8 cellular contexts compared by ENCODE assay signal in genomic region chr4:27357283-27357682, GRCh38.
DNase-seq lines count a peak whose midpoint lies in the region; ATAC-seq and TF ChIP-seq lines count a peak whose summit lies in the region.
"Had no signal": no experiment of that assay in that cellular context is flagged by ENCODE, and none has a peak within 500 bp of the region (broad histone marks: within the 10 kb centered on the region; RNA-seq: fewer than 3 reads in every experiment).

No MANE protein-coding gene starts in this region.

- ATAC-seq in GM18858 (IDR thresholded peaks at IDR 0.05; ENCODE audit: unreplicated experiment): no peak

- peak overlapping the region in 10 of 59 donors; percentile 5 to 59 (median 30) for H3K27ac ChIP-seq in dorsolateral prefrontal cortex

- DNase-seq in H4 (ENCODE audit: low spot score) (peak; percentile 27), NCI-H748 treated with DMSO at 0.1 percent for 48 hours (lab: John Stamatoyannopoulos, UW) (peak; percentile 31), dorsolateral prefrontal cortex (no peak), putamen (ENCODE audit: low spot score) (peak; percentile 8), MV-4-11 (lab: John Stamatoyannopoulos, UW) (no peak)
- DNase-seq in activated CD4-positive, alpha-beta T cell treated with anti-CD3 and anti-CD28 coated beads for 1 hour: no peak
- DNase-seq: stimulated activated CD4-positive, alpha-beta T cell treated with anti-CD3 and anti-CD28 coated beads, Interleukin-12 subunit alpha, Interleukin-12 subunit beta, amount 100 ng/mL, for 4 hours had no signal

- TF ChIP-seq CTCF in dorsolateral prefrontal cortex (IDR thresholded peaks at IDR 0.05 in 54 of 56, conservative IDR thresholded peaks at IDR 0.05 in 2 of 56; ENCODE audit: low read depth in 1 of 56, partially characterized antibody in 56 of 56): peak; percentile 30 to 73 (median 57)

- no peak overlapping the region for H3K4me3 ChIP-seq in dorsolateral prefrontal cortex

- H3K27me3 ChIP-seq in dorsolateral prefrontal cortex: no peaks in the 10 kb centered on the region

- intact Hi-C loops in dorsolateral prefrontal cortex (cut with DNase I): no loop called here

Comparison
In these comparisons a context has a peak if more than half of its experiments do, and no peak if none do; other contexts are left out.
1. DNase-seq: peak in H4 (single experiment), NCI-H748 treated with DMSO at 0.1 percent for 48 hours (single experiment) and putamen (single experiment); none in dorsolateral prefrontal cortex (0 of 10), activated CD4-positive, alpha-beta T cell treated with anti-CD3 and anti-CD28 coated beads for 1 hour (single experiment) and MV-4-11 (single experiment).